ENCODE assay signal across 2 cellular contexts in the genomic region with DNA sequence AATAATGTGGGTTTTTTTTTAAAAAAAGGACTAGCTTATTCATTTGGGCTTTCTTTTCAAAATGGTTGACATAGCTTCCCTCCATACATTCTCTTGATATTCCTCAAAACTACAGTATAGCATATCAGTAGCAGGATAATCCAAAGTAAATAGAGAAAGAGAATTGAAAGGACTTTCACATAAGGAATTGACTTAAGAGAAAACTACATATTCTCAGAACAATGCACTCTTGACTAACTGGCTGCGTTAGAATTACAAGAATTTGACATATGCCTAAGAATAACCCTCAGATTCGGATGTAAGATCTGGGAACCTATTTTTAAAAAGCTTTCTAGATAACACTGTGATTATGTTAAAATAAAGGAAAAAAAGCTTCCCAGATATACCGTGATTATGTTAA.
TF ChIP-seq lines count a peak whose summit lies in the region.

No MANE protein-coding gene starts in this region.

TF ChIP-seq in SK-N-SH, 30 proteins besides CTCF, POLR2A, EP300 and RAD21 (continued from another document):
- TF ChIP-seq, protein P1, sequence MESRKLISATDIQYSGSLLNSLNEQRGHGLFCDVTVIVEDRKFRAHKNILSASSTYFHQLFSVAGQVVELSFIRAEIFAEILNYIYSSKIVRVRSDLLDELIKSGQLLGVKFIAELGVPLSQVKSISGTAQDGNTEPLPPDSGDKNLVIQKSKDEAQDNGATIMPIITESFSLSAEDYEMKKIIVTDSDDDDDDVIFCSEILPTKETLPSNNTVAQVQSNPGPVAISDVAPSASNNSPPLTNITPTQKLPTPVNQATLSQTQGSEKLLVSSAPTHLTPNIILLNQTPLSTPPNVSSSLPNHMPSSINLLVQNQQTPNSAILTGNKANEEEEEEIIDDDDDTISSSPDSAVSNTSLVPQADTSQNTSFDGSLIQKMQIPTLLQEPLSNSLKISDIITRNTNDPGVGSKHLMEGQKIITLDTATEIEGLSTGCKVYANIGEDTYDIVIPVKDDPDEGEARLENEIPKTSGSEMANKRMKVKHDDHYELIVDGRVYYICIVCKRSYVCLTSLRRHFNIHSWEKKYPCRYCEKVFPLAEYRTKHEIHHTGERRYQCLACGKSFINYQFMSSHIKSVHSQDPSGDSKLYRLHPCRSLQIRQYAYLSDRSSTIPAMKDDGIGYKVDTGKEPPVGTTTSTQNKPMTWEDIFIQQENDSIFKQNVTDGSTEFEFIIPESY (IDR thresholded peaks at IDR 0.05; ENCODE audit: borderline replicate concordance, low read depth) = no peak
- no peak for TF ChIP-seq ELF1 (IDR thresholded peaks at IDR 0.05)

TF ChIP-seq in SK-N-SH treated with all-trans-retinoic acid at 6 μM for 48 hours, 23 proteins besides CTCF, POLR2A, EP300 and RAD21:
- TF ChIP-seq, protein P2, sequence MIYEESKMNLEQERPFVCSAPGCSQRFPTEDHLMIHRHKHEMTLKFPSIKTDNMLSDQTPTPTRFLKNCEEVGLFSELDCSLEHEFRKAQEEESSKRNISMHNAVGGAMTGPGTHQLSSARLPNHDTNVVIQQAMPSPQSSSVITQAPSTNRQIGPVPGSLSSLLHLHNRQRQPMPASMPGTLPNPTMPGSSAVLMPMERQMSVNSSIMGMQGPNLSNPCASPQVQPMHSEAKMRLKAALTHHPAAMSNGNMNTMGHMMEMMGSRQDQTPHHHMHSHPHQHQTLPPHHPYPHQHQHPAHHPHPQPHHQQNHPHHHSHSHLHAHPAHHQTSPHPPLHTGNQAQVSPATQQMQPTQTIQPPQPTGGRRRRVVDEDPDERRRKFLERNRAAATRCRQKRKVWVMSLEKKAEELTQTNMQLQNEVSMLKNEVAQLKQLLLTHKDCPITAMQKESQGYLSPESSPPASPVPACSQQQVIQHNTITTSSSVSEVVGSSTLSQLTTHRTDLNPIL (CRISPR knock-in tag; IDR thresholded peaks at IDR 0.05; ENCODE audit: low read depth) = no peak
- TF ChIP-seq CSRNP3 (CRISPR knock-in tag; IDR thresholded peaks at IDR 0.05) (no peak), ZFP30 (CRISPR knock-in tag; IDR thresholded peaks at IDR 0.05) (no peak), GLIS3 (CRISPR knock-in tag; IDR thresholded peaks at IDR 0.05) (no peak), TCF4 (CRISPR knock-in tag; IDR thresholded peaks at IDR 0.05; ENCODE audit: borderline replicate concordance) (no peak), ZNF8 (CRISPR knock-in tag; IDR thresholded peaks at IDR 0.05) (no peak), SNAI2 (CRISPR knock-in tag; IDR thresholded peaks at IDR 0.05) (no peak)
- TF ChIP-seq, protein P3, sequence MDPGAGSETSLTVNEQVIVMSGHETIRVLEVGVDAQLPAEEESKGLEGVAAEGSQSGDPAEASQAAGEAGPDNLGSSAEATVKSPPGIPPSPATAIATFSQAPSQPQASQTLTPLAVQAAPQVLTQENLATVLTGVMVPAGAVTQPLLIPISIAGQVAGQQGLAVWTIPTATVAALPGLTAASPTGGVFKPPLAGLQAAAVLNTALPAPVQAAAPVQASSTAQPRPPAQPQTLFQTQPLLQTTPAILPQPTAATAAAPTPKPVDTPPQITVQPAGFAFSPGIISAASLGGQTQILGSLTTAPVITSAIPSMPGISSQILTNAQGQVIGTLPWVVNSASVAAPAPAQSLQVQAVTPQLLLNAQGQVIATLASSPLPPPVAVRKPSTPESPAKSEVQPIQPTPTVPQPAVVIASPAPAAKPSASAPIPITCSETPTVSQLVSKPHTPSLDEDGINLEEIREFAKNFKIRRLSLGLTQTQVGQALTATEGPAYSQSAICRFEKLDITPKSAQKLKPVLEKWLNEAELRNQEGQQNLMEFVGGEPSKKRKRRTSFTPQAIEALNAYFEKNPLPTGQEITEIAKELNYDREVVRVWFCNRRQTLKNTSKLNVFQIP (CRISPR knock-in tag; IDR thresholded peaks at IDR 0.05; ENCODE audit: borderline replicate concordance, low read depth) = no peak
